10 cellular contexts compared by ENCODE assay signal in the genomic region with DNA sequence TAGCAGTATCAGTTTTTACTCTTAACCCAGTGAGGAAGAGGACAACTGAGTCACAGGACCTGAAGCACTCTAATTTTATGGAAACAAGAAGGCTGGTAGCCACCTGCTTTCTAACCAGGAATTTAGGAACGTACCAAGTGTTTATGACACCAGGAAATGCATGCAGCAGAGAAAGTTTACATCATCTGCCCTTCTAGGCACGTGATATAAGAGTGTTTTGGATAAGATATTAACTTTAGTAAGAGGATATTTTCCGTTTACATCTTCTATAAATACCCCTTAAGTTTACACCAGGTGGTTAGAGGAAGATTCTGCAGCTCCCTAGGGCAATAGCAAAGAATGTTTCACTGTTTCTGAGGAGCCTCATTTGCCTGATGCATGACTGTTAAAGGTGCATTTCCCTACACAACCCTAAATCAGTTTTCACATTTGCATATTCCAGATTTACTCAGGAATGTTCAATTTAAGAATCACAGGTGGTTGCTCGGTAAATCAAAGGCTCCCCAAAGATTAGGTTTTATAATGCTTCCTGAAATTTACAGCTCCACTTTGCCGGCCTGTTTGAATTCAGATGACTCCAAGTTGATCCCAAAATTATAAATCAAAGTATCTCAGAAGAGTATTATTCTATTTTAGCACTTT. TPM values are rescaled to one million over a fixed set of nuclear protein-coding genes. Genes with fewer than 3 reads are reported as not detected.
DNase-seq lines count a peak whose midpoint lies in the region; ATAC-seq, FAIRE-seq and TF ChIP-seq lines count a peak whose summit lies in the region.
"Had no signal": no experiment of that assay in that cellular context is flagged by ENCODE, and none has a peak within 500 bp of the region (broad histone marks: within the 10 kb centered on the region; RNA-seq: fewer than 3 reads in every experiment).

No MANE protein-coding gene starts in this region.

- H3K27me3 Mint-ChIP-seq in activated CD8-positive, alpha-beta T cell treated with anti-CD3 and anti-CD28 coated beads for 36 hours = no peaks in the 10 kb centered on the region

- no peak for TF ChIP-seq CTCF in AG04450 (IDR thresholded peaks at IDR 0.05; ENCODE audit: low read depth, low read length)
- no peak for TF ChIP-seq CTCF in activated CD8-positive, alpha-beta T cell treated with anti-CD3 and anti-CD28 coated beads for 36 hours (IDR thresholded peaks at IDR 0.05)

- POLR2A ChIA-PET in AG04450 (lab: Yijun Ruan, JAX) = interaction anchor here (0.7 kb wide), 1 partner anchor 43 kb away, joined by 3 read pairs; no protein-coding TSS in a partner anchor
- POLR2A ChIA-PET in activated CD8-positive, alpha-beta T cell treated with anti-CD3 and anti-CD28 coated beads for 36 hours (lab: Charles Lee) = interaction anchor here (1.5 to 3.2 kb wide), 2 partner anchors 89 to 174 kb away, joined by 3 to 13 read pairs; a partner anchor contains a TSS

- DNase-seq in AG04450 (ENCODE audit: low read depth, low spot score) (peak; percentile 36), GM19239 (ENCODE audit: insufficient read length, low spot score) (no peak), iris pigment epithelial cell (ENCODE audit: low read depth) (peak; percentile 53), NCI-H1092 treated with DMSO at 0.1 percent for 48 hours (lab: John Stamatoyannopoulos, UW) (no peak), putamen (ENCODE audit: low spot score) (no peak), H54 (ENCODE audit: insufficient read length, low spot score) (no peak)
- no peak for DNase-seq in activated CD8-positive, alpha-beta T cell treated with anti-CD3 and anti-CD28 coated beads for 36 hours
- DNase-seq: activated gamma-delta T cell, thyroid gland had no signal

- H3K4me3 ChIP-seq in AG04450 (ENCODE audit: low read depth, low read length) = peak overlapping the region; percentile 93

- FAIRE-seq in GM19239 (lab: Jason Lieb, UNC) (peak; percentile 77), H54 (lab: Jason Lieb, UNC) (no peak)

- peaks cover 4% of the 10 kb centered on the region; the same call in 1 of the 2 replicates for H3K9me3 ChIP-seq in AG04450 (ENCODE audit: control insufficient read depth, insufficient read depth, low read length)
- H3K9me3 ChIP-seq: thyroid gland had no signal

- no peaks in the 10 kb centered on the region for H3K9me3 Mint-ChIP-seq in activated CD8-positive, alpha-beta T cell treated with anti-CD3 and anti-CD28 coated beads for 36 hours

- TF ChIP-seq POLR2A in H54 (IDR thresholded peaks at IDR 0.05; ENCODE audit: low read depth, low read length) = no peak

- ATAC-seq in activated CD8-positive, alpha-beta T cell treated with anti-CD3 and anti-CD28 coated beads for 36 hours = no peak
- ATAC-seq in HG02798 (IDR thresholded peaks at IDR 0.05; ENCODE audit: poor library complexity, unreplicated experiment) = no peak

- CTCF ChIA-PET in AG04450 (lab: Charles Lee) = interaction anchor here (1.1 to 1.3 kb wide), 3 partner anchors 12 to 79 kb away, joined by 3 to 5 read pairs (median 4); no protein-coding TSS in a partner anchor
- CTCF ChIA-PET in activated CD8-positive, alpha-beta T cell treated with anti-CD3 and anti-CD28 coated beads for 36 hours (lab: Charles Lee) = interaction anchor here (0.8 kb wide), 1 partner anchor 24 kb away, joined by 3 read pairs; no protein-coding TSS in a partner anchor

- intact Hi-C loops in activated CD8-positive, alpha-beta T cell treated with anti-CD3 and anti-CD28 coated beads for 36 hours (cut with micrococcal nuclease) = no loop called here

- H3K27ac ChIP-seq in AG04450 (ENCODE audit: low read depth, low read length) = peak overlapping the region; percentile 25

- H3K27ac Mint-ChIP-seq in activated CD8-positive, alpha-beta T cell treated with anti-CD3 and anti-CD28 coated beads for 36 hours = no peak overlapping the region

- H3K36me3 Mint-ChIP-seq in activated CD8-positive, alpha-beta T cell treated with anti-CD3 and anti-CD28 coated beads for 36 hours (ENCODE audit: low read depth) = no peaks in the 10 kb centered on the region

- no peaks in the 10 kb centered on the region for H3K27me3 ChIP-seq in AG04450 (ENCODE audit: control insufficient read depth, insufficient read depth, low read length)
- H3K27me3 ChIP-seq: thyroid gland had no signal

- peaks cover 26% of the 10 kb centered on the region for H3K4me1 Mint-ChIP-seq in activated CD8-positive, alpha-beta T cell treated with anti-CD3 and anti-CD28 coated beads for 36 hours (ENCODE audit: low read depth)

- peak overlapping the region; percentile 99 for H3K4me3 Mint-ChIP-seq in activated CD8-positive, alpha-beta T cell treated with anti-CD3 and anti-CD28 coated beads for 36 hours

RNA-seq across cellular contexts. Expression of a gene that starts 1.8 kb away (rescaled TPM):
- polyA plus RNA-seq in AG04450 (2011; rRNA removed) = 67.5 and 87.1 TPM in 2 replicates
- 159 and 178 TPM in 2 replicates for polyA minus RNA-seq in AG04450 (2011; rRNA and poly(A)+ RNA removed)
- 10 to 100 TPM; 20.7 to 23.2 TPM for total RNA-seq in activated CD8-positive, alpha-beta T cell treated with anti-CD3 and anti-CD28 coated beads for 36 hours

RNA-seq across cellular contexts. Expression of a gene that starts 35.8 kb away (rescaled TPM):
- 0.10 and 0.16 TPM in 2 replicates for polyA plus RNA-seq in AG04450 (2011; rRNA removed)
- not detected in 2 replicates for polyA minus RNA-seq in AG04450 (2011; rRNA and poly(A)+ RNA removed)
- total RNA-seq in activated CD8-positive, alpha-beta T cell treated with anti-CD3 and anti-CD28 coated beads for 36 hours = not detected

Comparison
In these comparisons a context has a peak if more than half of its experiments do, and no peak if none do; other contexts are left out.
1. DNase-seq: peak in AG04450 (single experiment) and iris pigment epithelial cell (single experiment); none in GM19239 (single experiment), activated CD8-positive, alpha-beta T cell treated with anti-CD3 and anti-CD28 coated beads for 36 hours (single experiment), NCI-H1092 treated with DMSO at 0.1 percent for 48 hours (single experiment), putamen (single experiment) and H54 (single experiment).